ENCODE assay signal across 17 cellular contexts in the genomic region with DNA sequence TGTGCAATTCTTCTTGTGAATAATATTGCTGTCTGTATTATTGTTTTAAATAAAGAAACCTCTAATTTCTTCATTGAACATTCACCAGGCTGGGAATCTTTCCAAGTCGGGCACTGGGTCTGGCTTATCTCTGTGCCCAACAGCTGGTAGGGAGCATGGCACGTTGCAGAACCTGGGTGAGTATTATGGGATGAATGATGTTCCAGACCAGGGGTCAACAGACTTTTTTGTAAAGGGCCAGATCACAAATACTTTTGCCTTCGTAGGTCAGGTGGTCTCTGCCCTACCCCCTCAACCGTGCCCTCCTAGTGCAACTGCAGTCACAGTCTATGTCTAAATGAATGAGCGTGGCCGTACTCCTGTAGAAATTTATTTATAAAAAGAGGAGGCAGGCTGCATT.
A peak's percentile ranks its signal among the peaks of the same experiment; 100 is the strongest.
DNase-seq lines count a peak whose midpoint lies in the region; ATAC-seq, FAIRE-seq and TF ChIP-seq lines count a peak whose summit lies in the region.
"Had no signal": no experiment of that assay in that cellular context is flagged by ENCODE, and none has a peak within 500 bp of the region (broad histone marks: within the 10 kb centered on the region; RNA-seq: fewer than 3 reads in every experiment).

No MANE protein-coding gene starts in this region.

- H3K4me1 ChIP-seq in hepatocyte (ENCODE audit: insufficient read depth) (peaks cover 32% of the 10 kb centered on the region), liver (ENCODE audit: control insufficient read depth in 4 of 4, insufficient read depth in 4 of 4, low read length in 3 of 4) (peaks cover 0 to 29% (median 16%) of the 10 kb centered on the region in 4 donors)

- TF ChIP-seq RAD21 in liver (IDR thresholded peaks at IDR 0.05) = no peak

- ATAC-seq in HG02981 (IDR thresholded peaks at IDR 0.05; ENCODE audit: unreplicated experiment) (no peak), HG02610 (IDR thresholded peaks at IDR 0.05; ENCODE audit: unreplicated experiment) (no peak), GM21619 (IDR thresholded peaks at IDR 0.05; ENCODE audit: unreplicated experiment) (no peak)
- ATAC-seq: HCT116 had no signal

- H3K27me3 ChIP-seq in bronchial epithelial cell (ENCODE audit: control insufficient read depth, insufficient read depth, low read length) = peaks cover 1% of the 10 kb centered on the region
- H3K27me3 ChIP-seq in hepatocyte = no peaks in the 10 kb centered on the region
- no peaks in the 10 kb centered on the region for H3K27me3 ChIP-seq in liver (ENCODE audit: control insufficient read depth in 4 of 4, insufficient read depth in 4 of 4, low read length in 3 of 4)

- 63% methylated on average over 6 of the region's 6 CpGs for WGBS in hepatocyte (ENCODE audit: low lambda C conversion rate, missing lambda C conversion rate)
- WGBS in liver = 38% methylated on average over 6 of the region's 6 CpGs

- peak overlapping the region; percentile 43 for H3K4me2 ChIP-seq in hepatocyte

- no peak overlapping the region for H2AFZ ChIP-seq in hepatocyte
- H2AFZ ChIP-seq: GM23248 had no signal

- no peaks in the 10 kb centered on the region for H3K9me2 ChIP-seq in hepatocyte (replicated peaks; ENCODE audit: insufficient read depth)

- H3K4me3 ChIP-seq in bronchial epithelial cell (ENCODE audit: low read depth, low read length) (no peak overlapping the region), hepatocyte (no peak overlapping the region), liver (ENCODE audit: low read depth in 1 of 3, low read length in 3 of 3) (no peak overlapping the region)
- H3K4me3 ChIP-seq: GM23248 had no signal

- H4K20me1 ChIP-seq in hepatocyte (ENCODE audit: insufficient read depth, poor library complexity, severe bottlenecking) = no peaks in the 10 kb centered on the region

- H3K79me2 ChIP-seq in hepatocyte = no peaks in the 10 kb centered on the region

- H3K27ac ChIP-seq in hepatocyte (no peak overlapping the region), liver (ENCODE audit: low read depth in 1 of 2, low read length in 2 of 2) (no peak overlapping the region)
- H3K27ac ChIP-seq: GM23248 had no signal

- H3K9me3 ChIP-seq in hepatocyte (ENCODE audit: low read depth) = no peaks in the 10 kb centered on the region
- H3K9me3 ChIP-seq in liver (ENCODE audit: control insufficient read depth in 4 of 4, low read length in 3 of 4) = no peaks in the 10 kb centered on the region

- FAIRE-seq in bronchial epithelial cell (lab: Jason Lieb, UNC) = peak; percentile 18
- FAIRE-seq: G401.6, GM12892, H1 had no signal

- no peaks in the 10 kb centered on the region for H3K36me3 ChIP-seq in bronchial epithelial cell (ENCODE audit: control insufficient read depth, insufficient read depth, low read length)
- no peaks in the 10 kb centered on the region for H3K36me3 ChIP-seq in hepatocyte (replicated peaks; ENCODE audit: insufficient read depth, low read depth)
- H3K36me3 ChIP-seq in liver (ENCODE audit: control insufficient read depth in 4 of 4, insufficient read depth in 3 of 4, low read depth in 1 of 4, low read length in 3 of 4) = no peaks in the 10 kb centered on the region

- no peak for TF ChIP-seq CTCF in bronchial epithelial cell (IDR thresholded peaks at IDR 0.05; ENCODE audit: insufficient read depth, low read length, severe bottlenecking)
- no peak for TF ChIP-seq CTCF in hepatocyte (IDR thresholded peaks at IDR 0.05; ENCODE audit: poor library complexity)
- TF ChIP-seq CTCF in liver (IDR thresholded peaks at IDR 0.05; ENCODE audit: low read depth, low read length, missing input control) = no peak

- H3K9ac ChIP-seq in liver (ENCODE audit: low read depth in 1 of 2, low read length in 2 of 2) = no peak overlapping the region
- H3K9ac ChIP-seq: GM23248 had no signal

- no peak for DNase-seq in bronchial epithelial cell (ENCODE audit: low read depth)
- DNase-seq in hepatocyte (ENCODE audit: low spot score) = no peak
- DNase-seq: C1 segment of cervical spinal cord; CD4-positive, alpha-beta memory T cell; COR-L47; DMS153; DND-41; GM23248; H9 had no signal

TF ChIP-seq in liver, 16 proteins besides CTCF, POLR2A, EP300 and RAD21:
- no peak for TF ChIP-seq FOXA2 (IDR thresholded peaks at IDR 0.05)
- TF ChIP-seq TAF1 (conservative IDR thresholded peaks at IDR 0.05) = no peak
- TF ChIP-seq YY1 (IDR thresholded peaks at IDR 0.05) = peak; percentile 23
- no peak for TF ChIP-seq SP1 (IDR thresholded peaks at IDR 0.05)
- no peak for TF ChIP-seq HNF4G (IDR thresholded peaks at IDR 0.05)
- TF ChIP-seq, protein P1, sequence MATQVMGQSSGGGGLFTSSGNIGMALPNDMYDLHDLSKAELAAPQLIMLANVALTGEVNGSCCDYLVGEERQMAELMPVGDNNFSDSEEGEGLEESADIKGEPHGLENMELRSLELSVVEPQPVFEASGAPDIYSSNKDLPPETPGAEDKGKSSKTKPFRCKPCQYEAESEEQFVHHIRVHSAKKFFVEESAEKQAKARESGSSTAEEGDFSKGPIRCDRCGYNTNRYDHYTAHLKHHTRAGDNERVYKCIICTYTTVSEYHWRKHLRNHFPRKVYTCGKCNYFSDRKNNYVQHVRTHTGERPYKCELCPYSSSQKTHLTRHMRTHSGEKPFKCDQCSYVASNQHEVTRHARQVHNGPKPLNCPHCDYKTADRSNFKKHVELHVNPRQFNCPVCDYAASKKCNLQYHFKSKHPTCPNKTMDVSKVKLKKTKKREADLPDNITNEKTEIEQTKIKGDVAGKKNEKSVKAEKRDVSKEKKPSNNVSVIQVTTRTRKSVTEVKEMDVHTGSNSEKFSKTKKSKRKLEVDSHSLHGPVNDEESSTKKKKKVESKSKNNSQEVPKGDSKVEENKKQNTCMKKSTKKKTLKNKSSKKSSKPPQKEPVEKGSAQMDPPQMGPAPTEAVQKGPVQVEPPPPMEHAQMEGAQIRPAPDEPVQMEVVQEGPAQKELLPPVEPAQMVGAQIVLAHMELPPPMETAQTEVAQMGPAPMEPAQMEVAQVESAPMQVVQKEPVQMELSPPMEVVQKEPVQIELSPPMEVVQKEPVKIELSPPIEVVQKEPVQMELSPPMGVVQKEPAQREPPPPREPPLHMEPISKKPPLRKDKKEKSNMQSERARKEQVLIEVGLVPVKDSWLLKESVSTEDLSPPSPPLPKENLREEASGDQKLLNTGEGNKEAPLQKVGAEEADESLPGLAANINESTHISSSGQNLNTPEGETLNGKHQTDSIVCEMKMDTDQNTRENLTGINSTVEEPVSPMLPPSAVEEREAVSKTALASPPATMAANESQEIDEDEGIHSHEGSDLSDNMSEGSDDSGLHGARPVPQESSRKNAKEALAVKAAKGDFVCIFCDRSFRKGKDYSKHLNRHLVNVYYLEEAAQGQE (IDR thresholded peaks at IDR 0.05) = no peak
- TF ChIP-seq, protein P2, sequence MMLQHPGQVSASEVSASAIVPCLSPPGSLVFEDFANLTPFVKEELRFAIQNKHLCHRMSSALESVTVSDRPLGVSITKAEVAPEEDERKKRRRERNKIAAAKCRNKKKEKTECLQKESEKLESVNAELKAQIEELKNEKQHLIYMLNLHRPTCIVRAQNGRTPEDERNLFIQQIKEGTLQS (IDR thresholded peaks at IDR 0.05) = no peak
- no peak for TF ChIP-seq GABPA (IDR thresholded peaks at IDR 0.05 in 1 of 2, conservative IDR thresholded peaks at IDR 0.05 in 1 of 2)
- TF ChIP-seq FOXA1 (IDR thresholded peaks at IDR 0.05) = no peak
- no peak for TF ChIP-seq NR2F2 (IDR thresholded peaks at IDR 0.05)
- TF ChIP-seq, protein P3, sequence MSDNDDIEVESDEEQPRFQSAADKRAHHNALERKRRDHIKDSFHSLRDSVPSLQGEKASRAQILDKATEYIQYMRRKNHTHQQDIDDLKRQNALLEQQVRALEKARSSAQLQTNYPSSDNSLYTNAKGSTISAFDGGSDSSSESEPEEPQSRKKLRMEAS (IDR thresholded peaks at IDR 0.05) = peak; percentile 14
- TF ChIP-seq RXRA (IDR thresholded peaks at IDR 0.05) = peak in 1 of 2 donors; percentile 70
- TF ChIP-seq, protein P4, sequence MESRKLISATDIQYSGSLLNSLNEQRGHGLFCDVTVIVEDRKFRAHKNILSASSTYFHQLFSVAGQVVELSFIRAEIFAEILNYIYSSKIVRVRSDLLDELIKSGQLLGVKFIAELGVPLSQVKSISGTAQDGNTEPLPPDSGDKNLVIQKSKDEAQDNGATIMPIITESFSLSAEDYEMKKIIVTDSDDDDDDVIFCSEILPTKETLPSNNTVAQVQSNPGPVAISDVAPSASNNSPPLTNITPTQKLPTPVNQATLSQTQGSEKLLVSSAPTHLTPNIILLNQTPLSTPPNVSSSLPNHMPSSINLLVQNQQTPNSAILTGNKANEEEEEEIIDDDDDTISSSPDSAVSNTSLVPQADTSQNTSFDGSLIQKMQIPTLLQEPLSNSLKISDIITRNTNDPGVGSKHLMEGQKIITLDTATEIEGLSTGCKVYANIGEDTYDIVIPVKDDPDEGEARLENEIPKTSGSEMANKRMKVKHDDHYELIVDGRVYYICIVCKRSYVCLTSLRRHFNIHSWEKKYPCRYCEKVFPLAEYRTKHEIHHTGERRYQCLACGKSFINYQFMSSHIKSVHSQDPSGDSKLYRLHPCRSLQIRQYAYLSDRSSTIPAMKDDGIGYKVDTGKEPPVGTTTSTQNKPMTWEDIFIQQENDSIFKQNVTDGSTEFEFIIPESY (IDR thresholded peaks at IDR 0.05) = no peak
- peak in 1 of 2 donors; percentile 37 for TF ChIP-seq HNF4A (conservative IDR thresholded peaks at IDR 0.05)
- TF ChIP-seq EGR1 (IDR thresholded peaks at IDR 0.05; ENCODE audit: low read depth in 2 of 2) = no peak
- no peak for TF ChIP-seq JUND (IDR thresholded peaks at IDR 0.05)
TF ChIP-seq in liver: peak in this region for 4.
